ENCODE assay signal across 8 cellular contexts in the genomic region with DNA sequence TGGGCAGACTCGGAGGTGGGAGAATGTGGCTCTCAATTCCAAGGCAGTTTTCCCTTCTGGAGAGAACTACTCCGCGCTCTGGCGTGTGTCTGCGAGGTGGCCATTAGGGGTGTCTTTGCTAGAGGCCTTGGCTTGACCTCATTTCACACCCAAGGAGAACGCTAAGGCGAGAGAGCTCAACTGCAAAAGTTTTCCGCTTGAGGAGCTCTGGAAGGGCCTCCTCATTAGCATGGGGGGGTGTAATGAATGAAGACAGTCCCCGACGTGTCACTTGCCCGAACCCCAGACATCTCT. TPM values are rescaled to one million over a fixed set of nuclear protein-coding genes. Genes with fewer than 3 reads are reported as not detected.
DNase-seq lines count a peak whose midpoint lies in the region; ATAC-seq, FAIRE-seq and TF ChIP-seq lines count a peak whose summit lies in the region.

No MANE protein-coding gene starts in this region.

- peak overlapping the region; percentile 71 to 89 for H3K9ac ChIP-seq in kidney (ENCODE audit: low read length in 2 of 2)

- peak overlapping the region; percentile 96 to 98 for H3K27ac ChIP-seq in kidney (ENCODE audit: low read depth in 2 of 2, low read length in 2 of 2)
- H3K27ac ChIP-seq in substantia nigra (ENCODE audit: low read depth, low read length, poor library complexity, severe bottlenecking): peak overlapping the region; percentile 94

- peak; percentile 15 for ATAC-seq in GM21381 (IDR thresholded peaks at IDR 0.05; ENCODE audit: unreplicated experiment)
- ATAC-seq in HG03469 (IDR thresholded peaks at IDR 0.05; ENCODE audit: unreplicated experiment): no peak

- H3K4me3 ChIP-seq in GM08714 (ENCODE audit: low read length): peak overlapping the region; percentile 81; the same call in 1 of the 2 replicates
- H3K4me3 ChIP-seq in Jurkat, Clone E6-1 (ENCODE audit: low read length): peak overlapping the region; percentile 90
- peak overlapping the region; percentile 98 for H3K4me3 ChIP-seq in astrocyte of the cerebellum (ENCODE audit: low read depth, low read length)
- H3K4me3 ChIP-seq in kidney (ENCODE audit: low read length in 2 of 2): peak overlapping the region; percentile 86 to 89

- intact Hi-C loops in kidney (cut with DNase I): no loop called here

- no peaks in the 10 kb centered on the region for H3K36me3 ChIP-seq in kidney (ENCODE audit: control insufficient read depth in 1 of 2, insufficient read depth in 2 of 2, low read length in 2 of 2)

- in situ Hi-C loops in astrocyte of the cerebellum (cut with HindIII; ENCODE audit: low sequenced_read_pairs): loop anchor here (5.0 kb wide), 1 partner anchor 87 kb away; no protein-coding TSS in a partner anchor

- TF ChIP-seq CTCF in astrocyte of the cerebellum (IDR thresholded peaks at IDR 0.05; ENCODE audit: low read depth, low read length, missing control alignments) (no peak), kidney (IDR thresholded peaks at IDR 0.05; ENCODE audit: borderline replicate concordance, extremely low read depth, insufficient read depth) (no peak)

- H3K4me1 ChIP-seq in kidney (ENCODE audit: control insufficient read depth in 1 of 2, insufficient read depth in 1 of 2, low read depth in 1 of 2, low read length in 2 of 2): peaks cover 5% of the 10 kb centered on the region in 2 donors

- H3K9me3 ChIP-seq in kidney (ENCODE audit: control insufficient read depth in 1 of 2, low read length in 2 of 2): peaks cover 0 to 4% of the 10 kb centered on the region in 2 donors

- no peak for DNase-seq in Jurkat, Clone E6-1 (ENCODE audit: low read depth, low spot score)
- DNase-seq in astrocyte of the cerebellum (ENCODE audit: low read depth) (no peak), kidney (no peak), substantia nigra (lab: John Stamatoyannopoulos, UW) (peak in 5 of 49 donors; percentile 57 to 81 (median 63)), HuH-7 (ENCODE audit: low spot score) (no peak)

- no peak for FAIRE-seq in kidney (lab: Jason Lieb, UNC)

RNA-seq across cellular contexts. Expression of a gene that starts 0.7 kb away (rescaled TPM):
- 27.6 TPM for polyA plus RNA-seq in Jurkat, Clone E6-1 (2012; ENCODE audit: insufficient read depth, insufficient read length)
- 77.6 TPM for total RNA-seq in kidney
- 28.5 TPM for polyA plus RNA-seq in kidney (ENCODE audit: insufficient read depth, low read depth, low replicate concordance)
